ENCODE assay signal across 18 cellular contexts in the genomic region with DNA sequence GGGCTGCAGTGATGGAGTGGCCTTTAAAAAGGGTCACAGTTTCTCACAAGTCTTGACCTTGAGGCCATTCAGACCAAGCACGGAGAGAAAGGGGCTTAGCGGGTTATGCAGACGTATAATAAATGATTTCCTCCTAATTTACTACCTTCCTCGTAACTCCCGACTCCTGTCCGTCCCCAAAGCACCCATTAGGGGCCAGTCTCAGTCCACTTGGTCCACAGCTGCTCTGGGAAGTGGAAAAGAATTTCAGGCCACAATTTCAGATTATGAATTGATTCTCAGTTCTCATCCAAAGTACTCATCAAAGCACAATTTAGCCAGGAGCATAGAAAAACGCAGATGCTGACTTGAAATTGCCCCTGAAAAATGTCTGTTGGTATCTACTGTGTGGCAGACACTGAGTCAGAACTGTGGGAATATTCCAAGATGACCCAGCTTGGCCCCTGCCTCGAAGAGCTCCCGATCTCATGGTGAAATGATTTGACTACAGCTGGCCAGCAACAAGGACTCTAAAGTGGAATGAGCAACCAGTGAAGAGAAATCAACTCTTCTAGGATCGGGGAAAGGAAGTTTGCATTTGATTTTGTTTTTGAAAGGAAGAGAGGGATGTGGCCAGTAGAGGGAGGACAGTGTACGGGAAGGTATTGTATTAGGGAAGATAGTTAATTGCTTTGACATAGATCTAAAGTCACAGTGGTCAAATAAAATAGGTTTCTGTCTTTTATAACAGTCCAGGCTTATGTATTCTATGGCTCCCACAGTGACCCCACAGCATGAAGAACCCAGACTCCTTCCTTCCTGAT. TPM values are rescaled to one million over a fixed set of nuclear protein-coding genes. Genes with fewer than 3 reads are reported as not detected.
DNase-seq lines count a peak whose midpoint lies in the region; ATAC-seq and TF ChIP-seq lines count a peak whose summit lies in the region.
"Had no signal": no experiment of that assay in that cellular context is flagged by ENCODE, and none has a peak within 500 bp of the region (broad histone marks: within the 10 kb centered on the region; RNA-seq: fewer than 3 reads in every experiment).

No MANE protein-coding gene starts in this region.

- no peak overlapping the region for H3K4me2 ChIP-seq in mammary epithelial cell (ENCODE audit: insufficient read depth, low read depth, low read length)
- H3K4me2 ChIP-seq: KMS-11 had no signal

- TF ChIP-seq CTCF in Panc1 (IDR thresholded peaks at IDR 0.05) = peak; percentile 25
- peak; percentile 36 for TF ChIP-seq CTCF in fibroblast of mammary gland (conservative IDR thresholded peaks at IDR 0.05; ENCODE audit: control insufficient read depth, insufficient read depth, low read depth, low read length)
- no peak for TF ChIP-seq CTCF in neutrophil (IDR thresholded peaks at IDR 0.05)
- peak in 1 of 2 donors; percentile 13 for TF ChIP-seq CTCF in mammary epithelial cell (conservative IDR thresholded peaks at IDR 0.05 in 1 of 2, IDR thresholded peaks at IDR 0.05 in 1 of 2; ENCODE audit: extremely low read depth in 1 of 2, insufficient read depth in 1 of 2, low read depth in 1 of 2, low read length in 2 of 2)

- H3K36me3 ChIP-seq in Panc1 (ENCODE audit: control insufficient read depth, insufficient read depth, low read length) = no peaks in the 10 kb centered on the region
- no peaks in the 10 kb centered on the region for H3K36me3 ChIP-seq in neutrophil
- no peaks in the 10 kb centered on the region for H3K36me3 ChIP-seq in mammary epithelial cell (ENCODE audit: insufficient read depth, low read length)
- H3K36me3 ChIP-seq: spleen had no signal

- intact Hi-C loops in Panc1 (cut with micrococcal nuclease; ENCODE audit: unreplicated experiment) = no loop called here
- intact Hi-C loops in mammary epithelial cell (cut with micrococcal nuclease) = no loop called here

- no peaks in the 10 kb centered on the region for H3K4me1 ChIP-seq in Panc1 (ENCODE audit: control insufficient read depth, insufficient read depth, low read length)
- peaks cover 45 to 46% of the 10 kb centered on the region in 2 experiments for H3K4me1 ChIP-seq in neutrophil (ENCODE audit: control insufficient read depth in 1 of 2, insufficient read depth in 1 of 2, low read depth in 1 of 2, low read length in 1 of 2)
- no peaks in the 10 kb centered on the region for H3K4me1 ChIP-seq in mammary epithelial cell (ENCODE audit: insufficient read depth, low read length)

- H3K9me3 ChIP-seq in Panc1 (ENCODE audit: control insufficient read depth, insufficient read depth, low read depth, low read length) = no peaks in the 10 kb centered on the region
- H3K9me3 ChIP-seq in neutrophil = no peaks in the 10 kb centered on the region
- no peaks in the 10 kb centered on the region for H3K9me3 ChIP-seq in mammary epithelial cell (replicated peaks; ENCODE audit: insufficient read depth, low read length)
- H3K9me3 ChIP-seq: spleen had no signal

- WGBS in mammary epithelial cell (ENCODE audit: low coverage, missing lambda C conversion rate) = 70% methylated on average over 10 of the region's 11 CpGs

- dilution Hi-C loops in mammary epithelial cell (cut with HindIII; ENCODE audit: low sequenced_read_pairs) = no loop called here

- in situ Hi-C loops in Panc1 (cut with HindIII; ENCODE audit: low pct_unique_long_range_greater_than_20kb, low sequenced_read_pairs) (no loop called here), mammary epithelial cell (cut with MboI; ENCODE audit: low sequenced_read_pairs in 2 of 2) (no loop called here)

- no peaks in the 10 kb centered on the region for H4K20me1 ChIP-seq in mammary epithelial cell (ENCODE audit: insufficient read depth, low read length)

- H3K4me3 ChIP-seq in Panc1 (ENCODE audit: low read depth in 2 of 2, low read length in 2 of 2) (no peak overlapping the region), fibroblast of mammary gland (ENCODE audit: control insufficient read depth, low read depth, low read length) (no peak overlapping the region), neutrophil (ENCODE audit: low read depth in 1 of 2, low read length in 1 of 2) (no peak overlapping the region), mammary epithelial cell (replicated peaks in 1 of 3; ENCODE audit: insufficient read depth in 1 of 3, low read depth in 2 of 3, low read length in 3 of 3) (no peak overlapping the region)
- H3K4me3 ChIP-seq: spleen had no signal

- no peak overlapping the region for H3K9ac ChIP-seq in mammary epithelial cell (ENCODE audit: insufficient read depth, low read length)
- H3K9ac ChIP-seq: KMS-11 had no signal

- H2AFZ ChIP-seq in mammary epithelial cell (ENCODE audit: low read depth, low read length) = no peak overlapping the region

- H3K27me3 ChIP-seq in Panc1 (ENCODE audit: control insufficient read depth, insufficient read depth, low read length) (peaks cover 44% of the 10 kb centered on the region), neutrophil (no peaks in the 10 kb centered on the region), mammary epithelial cell (ENCODE audit: insufficient read depth, low read length) (peaks cover 3% of the 10 kb centered on the region)

- POLR2A ChIA-PET in Panc1 (lab: Charles Lee) = no interaction called here

- no peaks in the 10 kb centered on the region for H3K79me2 ChIP-seq in mammary epithelial cell (ENCODE audit: insufficient read depth, low read length)

- peak; percentile 23 for DNase-seq in GM03348 (ENCODE audit: low spot score)
- DNase-seq in Panc1 (ENCODE audit: low read depth, low spot score) = no peak
- no peak for DNase-seq in fibroblast of mammary gland (ENCODE audit: low read depth)
- DNase-seq in NCI-H345 treated with DMSO at 0.1 percent for 48 hours (lab: John Stamatoyannopoulos, UW; ENCODE audit: unreplicated experiment) = no peak
- no peak for DNase-seq in kidney glomerular epithelial cell (lab: John Stamatoyannopoulos, UW)
- no peak for DNase-seq in NCI-H2196 treated with DMSO at 0.1 percent for 48 hours (lab: John Stamatoyannopoulos, UW; ENCODE audit: unreplicated experiment)
- DNase-seq in mammary epithelial cell = no peak
- DNase-seq: activated B cell treated with CpG ODN at 0.5 μM for 24 hours; amniotic stem cell; CD4-positive, CD25-positive, alpha-beta regulatory T cell; DMS79 treated with DMSO at 0.1 percent for 48 hours; left colon; NCI-H2171; spleen; trophoblast cell had no signal

- no peak for ATAC-seq in Panc1
- ATAC-seq: left colon had no signal

- CTCF ChIA-PET in Panc1 (lab: Charles Lee) = interaction anchor here (0.6 kb wide), 1 partner anchor 117 kb away, joined by 6 read pairs; no protein-coding TSS in a partner anchor
- CTCF ChIA-PET in mammary epithelial cell (lab: Charles Lee; ENCODE audit: low non-redundant PET) = interaction anchor here (0.6 kb wide), 1 partner anchor 15 kb away, joined by 3 read pairs; no protein-coding TSS in a partner anchor

- BruUV-seq in Panc1 (replicated peaks; lab: Mats Ljungman, UMichigan) = no TSS peak
- BruUV-seq in mammary epithelial cell (replicated peaks; lab: Mats Ljungman, UMichigan) = no TSS peak

- H3K27ac ChIP-seq in Panc1 (ENCODE audit: low read length) (no peak overlapping the region), neutrophil (peak overlapping the region; percentile 51), mammary epithelial cell (ENCODE audit: insufficient read depth, low read depth, low read length) (no peak overlapping the region)
- H3K27ac ChIP-seq: epithelial cell of prostate, KMS-11, spleen had no signal

RNA-seq across cellular contexts. Expression of a gene that starts 15.2 kb away (rescaled TPM):
- 27.6 TPM for total RNA-seq in Panc1 (2021; ENCODE audit: unreplicated experiment)
- polyA plus RNA-seq in Panc1 (2012; ENCODE audit: insufficient read length) = 10.4 TPM
- 10 to 100 TPM; 21.1 to 30.0 TPM for total RNA-seq in mammary epithelial cell
- 16.0 TPM for polyA plus RNA-seq in mammary epithelial cell
- polyA minus RNA-seq in mammary epithelial cell = 26.9 TPM
